In genomic region chr9:131624636-131625241, GRCh38 we compare ENCODE assay signal across 10 cellular contexts.
A peak's percentile ranks its signal among the peaks of the same experiment; 100 is the strongest.
DNase-seq lines count a peak whose midpoint lies in the region; ATAC-seq and TF ChIP-seq lines count a peak whose summit lies in the region.
"Had no signal": no experiment of that assay in that cellular context is flagged by ENCODE, and none has a peak within 500 bp of the region (broad histone marks: within the 10 kb centered on the region; RNA-seq: fewer than 3 reads in every experiment).

No MANE protein-coding gene starts in this region.

- no peaks in the 10 kb centered on the region for H3K9me3 Mint-ChIP-seq in CD4-positive, alpha-beta memory T cell
- H3K9me3 Mint-ChIP-seq in brain (no peaks in the 10 kb centered on the region), natural killer cell (no peaks in the 10 kb centered on the region)
- H3K9me3 Mint-ChIP-seq in activated naive CD4-positive, alpha-beta T cell treated with anti-CD3 and anti-CD28 coated beads, Interleukin-2, amount 50 U/mL, for 72 hours, result no peaks in the 10 kb centered on the region

- H3K27ac Mint-ChIP-seq in CD4-positive, alpha-beta memory T cell, result peak overlapping the region; percentile 62 to 92 (median 90)
- H3K27ac Mint-ChIP-seq in brain (peak overlapping the region; percentile 68 to 96 (median 87)), natural killer cell (peak overlapping the region; percentile 41 to 98)
- peak overlapping the region in 1 of 2 donors; percentile 55 for H3K27ac Mint-ChIP-seq in activated naive CD4-positive, alpha-beta T cell treated with anti-CD3 and anti-CD28 coated beads, Interleukin-2, amount 50 U/mL, for 72 hours

- no peak overlapping the region for H3K4me3 ChIP-seq in CD4-positive, alpha-beta memory T cell (ENCODE audit: low read length in 2 of 2)

- peaks cover 14 to 50% (median 31%) of the 10 kb centered on the region in 4 donors for H3K4me1 Mint-ChIP-seq in CD4-positive, alpha-beta memory T cell
- H3K4me1 Mint-ChIP-seq in brain, result peaks cover 44% of the 10 kb centered on the region
- H3K4me1 Mint-ChIP-seq in natural killer cell, result peaks cover 39 to 67% of the 10 kb centered on the region in 2 donors

- peaks cover 39 to 84% of the 10 kb centered on the region in 2 donors for H3K36me3 Mint-ChIP-seq in CD4-positive, alpha-beta memory T cell
- H3K36me3 Mint-ChIP-seq in brain, result peaks cover 62% of the 10 kb centered on the region
- H3K36me3 Mint-ChIP-seq in natural killer cell, result no peaks in the 10 kb centered on the region
- H3K36me3 Mint-ChIP-seq in activated naive CD4-positive, alpha-beta T cell treated with anti-CD3 and anti-CD28 coated beads, Interleukin-2, amount 50 U/mL, for 72 hours, result peaks cover 0 to 5% of the 10 kb centered on the region in 2 donors

- ATAC-seq in natural killer cell, result no peak
- no peak for ATAC-seq in activated naive CD4-positive, alpha-beta T cell treated with anti-CD3 and anti-CD28 coated beads, Interleukin-2, amount 50 U/mL, for 72 hours
- ATAC-seq: activated CD4-positive, CD25-positive, alpha-beta regulatory T cell treated with anti-CD3 and anti-CD28 coated beads, Interleukin-2, amount 50 U/mL, for 24 hours had no signal

- CTCF ChIA-PET in CD4-positive, alpha-beta memory T cell (lab: Charles Lee; ENCODE audit: partially characterized antibody), result interaction anchor here (1.3 to 1.9 kb wide), 4 partner anchors 14 to 116 kb away, joined by 3 to 5 read pairs (median 4); partner anchors contain the start of gene RAPGEF1

- peaks cover 41% of the 10 kb centered on the region for H3K4me1 ChIP-seq in CD4-positive, alpha-beta memory T cell (ENCODE audit: insufficient read depth, low read length)

- H3K9me3 ChIP-seq in CD4-positive, alpha-beta memory T cell (ENCODE audit: control insufficient read depth in 1 of 2, low read length in 2 of 2), result no peaks in the 10 kb centered on the region

- no peak overlapping the region for H3K4me3 Mint-ChIP-seq in CD4-positive, alpha-beta memory T cell
- no peak overlapping the region for H3K4me3 Mint-ChIP-seq in brain
- no peak overlapping the region for H3K4me3 Mint-ChIP-seq in natural killer cell

- no peaks in the 10 kb centered on the region for H3K27me3 ChIP-seq in CD4-positive, alpha-beta memory T cell (ENCODE audit: insufficient read depth, low read length)

- peaks cover 62% of the 10 kb centered on the region for H3K36me3 ChIP-seq in CD4-positive, alpha-beta memory T cell (ENCODE audit: insufficient read depth, low read length)

- no peak overlapping the region for H3K27ac ChIP-seq in CD4-positive, alpha-beta memory T cell (ENCODE audit: low read depth, low read length)
- H3K27ac ChIP-seq: KMS-11 had no signal

- POLR2A ChIA-PET in CD4-positive, alpha-beta memory T cell (lab: Charles Lee; ENCODE audit: partially characterized antibody), result interaction anchor here (1.1 to 1.4 kb wide), 4 partner anchors 18 to 123 kb away, joined by 3 to 6 read pairs (median 3); no protein-coding TSS in a partner anchor

- no peaks in the 10 kb centered on the region for H3K27me3 Mint-ChIP-seq in CD4-positive, alpha-beta memory T cell
- H3K27me3 Mint-ChIP-seq in brain (no peaks in the 10 kb centered on the region), natural killer cell (ENCODE audit: low read depth in 2 of 2) (no peaks in the 10 kb centered on the region)

- TF ChIP-seq CTCF in brain (conservative IDR thresholded peaks at IDR 0.05) (no peak), natural killer cell (IDR thresholded peaks at IDR 0.05) (no peak)

- intact Hi-C loops in CD4-positive, alpha-beta memory T cell (cut with micrococcal nuclease), result no loop called here
- intact Hi-C loops in natural killer cell (cut with micrococcal nuclease), result no loop called here

- DNase-seq in CD4-positive, alpha-beta memory T cell, result no peak
- DNase-seq in M059J (ENCODE audit: low read depth) (peak; percentile 69), natural killer cell (no peak), SKM-1 treated with dmso at 0.1 percent for 144 hours (lab: John Stamatoyannopoulos, UW; ENCODE audit: unreplicated experiment) (no peak), NOMO-1 treated with dmso at 0.1 percent for 144 hours (lab: John Stamatoyannopoulos, UW; ENCODE audit: unreplicated experiment) (no peak)
- no peak for DNase-seq in activated naive CD4-positive, alpha-beta T cell treated with anti-CD3 and anti-CD28 coated beads, Interleukin-2, amount 50 U/mL, for 72 hours (ENCODE audit: low spot score in 2 of 2)
- DNase-seq in activated CD8-positive, alpha-beta memory T cell treated with anti-CD3 and anti-CD28 coated beads, Interleukin-2, amount 50 U/mL, for 48 hours, result no peak
